Comparison of ENCODE assay signal across 15 cellular contexts in genomic region chr5:64144429-64145215, GRCh38. TPM values are rescaled to one million over a fixed set of nuclear protein-coding genes. Genes with fewer than 3 reads are reported as not detected.
DNase-seq lines count a peak whose midpoint lies in the region; ATAC-seq, FAIRE-seq and TF ChIP-seq lines count a peak whose summit lies in the region.
"Had no signal": no experiment of that assay in that cellular context is flagged by ENCODE, and none has a peak within 500 bp of the region (broad histone marks: within the 10 kb centered on the region; RNA-seq: fewer than 3 reads in every experiment).

No MANE protein-coding gene starts in this region.

- TF ChIP-seq POLR2A in gastrocnemius medialis (IDR thresholded peaks at IDR 0.05): no peak

- in situ Hi-C loops in gastrocnemius medialis (cut with MboI; ENCODE audit: low sequenced_read_pairs in 4 of 4): loop anchor here (5.0 to 25.0 kb wide), 3 partner anchors 468 to 470 kb away; no protein-coding TSS in a partner anchor

- H3K27me3 ChIP-seq in foreskin keratinocyte (no peaks in the 10 kb centered on the region), gastrocnemius medialis (no peaks in the 10 kb centered on the region)

- no peaks in the 10 kb centered on the region for H3K9me3 ChIP-seq in gastrocnemius medialis

- ATAC-seq in foreskin keratinocyte: peak; percentile 94
- ATAC-seq in gastrocnemius medialis: peak; percentile 39 to 87
- ATAC-seq: GM12878 had no signal

- H3K27ac ChIP-seq in foreskin keratinocyte (peak overlapping the region; percentile 36), gastrocnemius medialis (no peak overlapping the region)

- H3K4me1 ChIP-seq in foreskin keratinocyte (peaks cover 16% of the 10 kb centered on the region), gastrocnemius medialis (peaks cover 3 to 4% of the 10 kb centered on the region in 2 donors)

- no peak overlapping the region for H3K4me3 ChIP-seq in gastrocnemius medialis
- H3K4me3 ChIP-seq: GM12878 had no signal

- FAIRE-seq in GM19239 (lab: Jason Lieb, UNC): no peak
- FAIRE-seq: GM12878, islet of Langerhans had no signal

- DNase-seq in HS-5 (ENCODE audit: low read depth): peak; percentile 48
- DNase-seq in astrocyte of the hippocampus (ENCODE audit: low read depth, low spot score): peak; percentile 67
- peak; percentile 49 to 81 for DNase-seq in foreskin keratinocyte
- no peak for DNase-seq in gastrocnemius medialis
- no peak for DNase-seq in HUDEP-2 (lab: John Stamatoyannopoulos, UW; ENCODE audit: unreplicated experiment in 76 of 76)
- DNase-seq in mesenteric fat pad (ENCODE audit: low spot score): no peak
- DNase-seq in GM19239 (ENCODE audit: insufficient read length, low spot score): no peak
- no peak for DNase-seq in posterior vena cava (ENCODE audit: low spot score)
- DNase-seq: activated CD4-positive, alpha-beta T cell treated with anti-CD3 and anti-CD28 coated beads, Interleukin-2, amount 10 ng/mL, durations not matched to agents 7 days and 5 days; activated T-cell treated with anti-CD3 and anti-CD28 coated beads, Interleukin-2, amount 50 U/mL, for 24 hours; CD4-positive, CD25-positive, alpha-beta regulatory T cell; NCI-H1930; trophoblast cell had no signal

- intact Hi-C loops in gastrocnemius medialis (cut with DNase I; ENCODE audit: low total_unique reads): loop anchor here (10.0 kb wide), 1 partner anchor 640 kb away; no protein-coding TSS in a partner anchor
- intact Hi-C loops in posterior vena cava (cut with DNase I): loop anchor here in 1 of 2 donors (5.0 to 10.0 kb wide), 2 partner anchors 63 to 470 kb away; no protein-coding TSS in a partner anchor

- no peak for TF ChIP-seq CTCF in foreskin keratinocyte (conservative IDR thresholded peaks at IDR 0.05)
- no peak for TF ChIP-seq CTCF in gastrocnemius medialis (IDR thresholded peaks at IDR 0.05 in 4 of 5, conservative IDR thresholded peaks at IDR 0.05 in 1 of 5)

- H3K36me3 ChIP-seq in gastrocnemius medialis: no peaks in the 10 kb centered on the region

RNA-seq across cellular contexts. Expression of gene RNF180, which starts 21.0 kb away (rescaled TPM):
- total RNA-seq in foreskin keratinocyte (5.7 and 5.9 TPM in 2 replicates), gastrocnemius medialis (10 to 100 TPM in 1 of 4 donors, 1 to 10 TPM in 3; 3.7 to 14.3 (median 5.2) TPM), mesenteric fat pad (13.0 TPM), posterior vena cava (10 to 100 TPM; 49.6 to 50.7 TPM)
- polyA plus RNA-seq in foreskin keratinocyte: 0.82 and 1.0 TPM in 2 replicates
- total RNA-seq: activated CD4-positive, alpha-beta T cell treated with anti-CD3 and anti-CD28 coated beads, Interleukin-2, amount 10 ng/mL, durations not matched to agents 7 days and 5 days; CD4-positive, CD25-positive, alpha-beta regulatory T cell had no signal
- polyA plus RNA-seq: CD4-positive, CD25-positive, alpha-beta regulatory T cell had no signal

Comparison
In these comparisons a context has a peak if more than half of its experiments do, and no peak if none do; other contexts are left out.
1. DNase-seq: peak in HS-5 (single experiment), astrocyte of the hippocampus (single experiment) and foreskin keratinocyte (2 of 2); none in gastrocnemius medialis (0 of 2), HUDEP-2 (0 of 76), mesenteric fat pad (single experiment), GM19239 (single experiment) and posterior vena cava (single experiment).